ENCODE assay signal across 14 cellular contexts in the genomic region with DNA sequence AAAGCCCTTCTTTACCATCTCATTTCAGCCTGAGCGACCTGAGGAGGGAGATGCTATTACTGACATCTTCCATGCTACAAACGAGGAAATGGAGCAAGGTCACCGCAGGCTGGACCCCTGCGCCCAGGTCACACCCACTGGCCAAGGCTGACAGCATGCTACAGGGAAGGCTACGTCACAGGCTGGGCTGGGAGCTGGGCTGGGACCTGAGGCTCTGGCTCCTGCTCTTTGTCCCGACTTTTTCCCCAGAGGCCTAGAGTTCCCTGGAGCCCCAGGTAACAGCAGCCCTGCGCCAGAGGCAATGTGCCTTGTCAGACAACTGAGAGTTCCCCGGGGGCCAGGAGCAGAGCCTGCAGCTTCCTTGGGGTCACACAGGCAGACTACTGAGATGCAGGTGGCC.
DNase-seq lines count a peak whose midpoint lies in the region; ATAC-seq and TF ChIP-seq lines count a peak whose summit lies in the region.
"Had no signal": no experiment of that assay in that cellular context is flagged by ENCODE, and none has a peak within 500 bp of the region (broad histone marks: within the 10 kb centered on the region; RNA-seq: fewer than 3 reads in every experiment).

No MANE protein-coding gene starts in this region.

- H3K36me3 ChIP-seq in neuronal stem cell (replicated peaks in 1 of 2; ENCODE audit: control insufficient read depth in 2 of 2, insufficient read depth in 2 of 2, low read length in 2 of 2) = no peaks in the 10 kb centered on the region
- H3K36me3 ChIP-seq: BE2C, MG63 had no signal

- H3K4me3 ChIP-seq in neuronal stem cell (ENCODE audit: low read length in 2 of 2) (peak overlapping the region in 1 of 2 donors; percentile 0), lower leg skin (ENCODE audit: low read depth, poor library complexity, severe bottlenecking) (no peak overlapping the region)
- H3K4me3 ChIP-seq: MG63, PC-9 had no signal

- H3K27ac Mint-ChIP-seq in natural killer cell treated with Interleukin-12 subunit alpha and Interleukin-12 subunit beta and Interleukin-15 and Interleukin-18, amount 100 ng/mL, for 72 hours = no peak overlapping the region
- H3K27ac Mint-ChIP-seq in natural killer cell = no peak overlapping the region
- peak overlapping the region; percentile 33 for H3K27ac Mint-ChIP-seq in activated T-helper 17 cell treated with anti-CD3 and anti-CD28 coated beads, Interleukin-2, amount 50 U/mL, for 72 hours
- no peak overlapping the region for H3K27ac Mint-ChIP-seq in T-helper 17 cell

- peaks cover 0 to 5% of the 10 kb centered on the region in 2 donors for H3K9me3 ChIP-seq in neuronal stem cell (replicated peaks in 1 of 2; ENCODE audit: control insufficient read depth in 2 of 2, insufficient read depth in 1 of 2, low read depth in 1 of 2, low read length in 2 of 2)
- no peaks in the 10 kb centered on the region for H3K9me3 ChIP-seq in T-helper 17 cell (ENCODE audit: control insufficient read depth, low read length, poor library complexity, severe bottlenecking)
- H3K9me3 ChIP-seq: BE2C, MG63 had no signal

- peaks cover 6% of the 10 kb centered on the region for H3K79me1 ChIP-seq in neuronal stem cell (ENCODE audit: low read depth, low read length)

- peak overlapping the region; percentile 11 for H2BK15ac ChIP-seq in neuronal stem cell (ENCODE audit: low read length)

- H4K91ac ChIP-seq in neuronal stem cell (ENCODE audit: low read depth, low read length, poor library complexity) = no peak overlapping the region

- H3K18ac ChIP-seq in neuronal stem cell (ENCODE audit: low read length) = no peak overlapping the region

- peaks cover 5 to 7% of the 10 kb centered on the region in 2 donors for H3K4me1 ChIP-seq in neuronal stem cell (ENCODE audit: control insufficient read depth in 2 of 2, insufficient read depth in 1 of 2, low read depth in 1 of 2, low read length in 2 of 2)

- H2BK5ac ChIP-seq in neuronal stem cell (ENCODE audit: low read length) = no peak overlapping the region

- no peaks in the 10 kb centered on the region for H3K27me3 ChIP-seq in neuronal stem cell (ENCODE audit: control insufficient read depth in 3 of 3, insufficient read depth in 3 of 3, low read depth in 1 of 3, low read length in 3 of 3)
- H3K27me3 ChIP-seq: BE2C, MG63 had no signal

- DNase-seq in natural killer cell treated with Interleukin-12 subunit alpha and Interleukin-12 subunit beta and Interleukin-15 and Interleukin-18, amount 100 ng/mL, for 72 hours (ENCODE audit: low spot score) = peak; percentile 37
- DNase-seq in natural killer cell = no peak
- no peak for DNase-seq in neuronal stem cell (ENCODE audit: low spot score)
- no peak for DNase-seq in T-helper 17 cell
- no peak for DNase-seq in 8988T
- no peak for DNase-seq in lower leg skin (ENCODE audit: low spot score in 2 of 2)
- DNase-seq: BE2C, H7, MG63, NCI-H1092 treated with DMSO at 0.1 percent for 48 hours, NCI-H1694 treated with DMSO at 0.1 percent for 48 hours, NCI-H69, PC-9 had no signal

- intact Hi-C loops in natural killer cell (cut with micrococcal nuclease) (no loop called here), lower leg skin (cut with DNase I; ENCODE audit: low total_unique reads) (loop anchor here (10.0 kb wide), 1 partner anchor 111 kb away; no protein-coding TSS in a partner anchor)

- H2BK120ac ChIP-seq in neuronal stem cell (ENCODE audit: low read depth, low read length) = no peak overlapping the region

- peaks cover 35 to 64% of the 10 kb centered on the region in 2 donors for H3K4me1 Mint-ChIP-seq in natural killer cell treated with Interleukin-12 subunit alpha and Interleukin-12 subunit beta and Interleukin-15 and Interleukin-18, amount 100 ng/mL, for 72 hours (ENCODE audit: low read depth in 2 of 2)
- H3K4me1 Mint-ChIP-seq in natural killer cell (peaks cover 70 to 76% of the 10 kb centered on the region in 2 donors), T-helper 17 cell (peaks cover 44% of the 10 kb centered on the region)
- H3K4me1 Mint-ChIP-seq in activated T-helper 17 cell treated with anti-CD3 and anti-CD28 coated beads, Interleukin-2, amount 50 U/mL, for 72 hours = peaks cover 34% of the 10 kb centered on the region

- ATAC-seq in natural killer cell treated with Interleukin-12 subunit alpha and Interleukin-12 subunit beta and Interleukin-15 and Interleukin-18, amount 100 ng/mL, for 72 hours = no peak
- no peak for ATAC-seq in natural killer cell
- ATAC-seq in activated T-helper 17 cell treated with anti-CD3 and anti-CD28 coated beads, Interleukin-2, amount 50 U/mL, for 72 hours (replicated peaks) = no peak
- no peak for ATAC-seq in T-helper 17 cell

- H3K9ac ChIP-seq in neuronal stem cell (ENCODE audit: low read depth, low read length, poor library complexity) = no peak overlapping the region

- H3K14ac ChIP-seq in neuronal stem cell (ENCODE audit: low read length) = no peak overlapping the region

- H2BK12ac ChIP-seq in neuronal stem cell (ENCODE audit: low read length) = no peak overlapping the region

- no peaks in the 10 kb centered on the region for H3K27me3 Mint-ChIP-seq in natural killer cell treated with Interleukin-12 subunit alpha and Interleukin-12 subunit beta and Interleukin-15 and Interleukin-18, amount 100 ng/mL, for 72 hours
- H3K27me3 Mint-ChIP-seq in natural killer cell (ENCODE audit: low read depth in 2 of 2) = no peaks in the 10 kb centered on the region
- H3K27me3 Mint-ChIP-seq in activated T-helper 17 cell treated with anti-CD3 and anti-CD28 coated beads, Interleukin-2, amount 50 U/mL, for 72 hours = no peaks in the 10 kb centered on the region
- no peaks in the 10 kb centered on the region for H3K27me3 Mint-ChIP-seq in T-helper 17 cell

- H4K8ac ChIP-seq in neuronal stem cell (ENCODE audit: low read depth, low read length) = no peak overlapping the region

- no peak overlapping the region for H3K23ac ChIP-seq in neuronal stem cell (ENCODE audit: low read depth, low read length, poor library complexity)

- WGBS in neuronal stem cell (ENCODE audit: extremely low coverage in 2 of 2, insufficient read length in 2 of 2, insufficient replicate concordance in 1 of 2), 2 donors = no CpG with 5 or more reads among the region's 8 CpGs
- WGBS in lower leg skin, 2 donors = 80 to 92% methylated on average over 8 of the region's 8 CpGs

- no peak overlapping the region for H3K4me2 ChIP-seq in neuronal stem cell (ENCODE audit: insufficient read depth, low read length, poor library complexity, severe bottlenecking)
- H3K4me2 ChIP-seq: PC-9 had no signal

- no peaks in the 10 kb centered on the region for H3K36me3 Mint-ChIP-seq in natural killer cell treated with Interleukin-12 subunit alpha and Interleukin-12 subunit beta and Interleukin-15 and Interleukin-18, amount 100 ng/mL, for 72 hours
- no peaks in the 10 kb centered on the region for H3K36me3 Mint-ChIP-seq in natural killer cell
- H3K36me3 Mint-ChIP-seq in activated T-helper 17 cell treated with anti-CD3 and anti-CD28 coated beads, Interleukin-2, amount 50 U/mL, for 72 hours (ENCODE audit: low read depth) = peaks cover 10% of the 10 kb centered on the region
- no peaks in the 10 kb centered on the region for H3K36me3 Mint-ChIP-seq in T-helper 17 cell (ENCODE audit: low read depth)

- H3K4ac ChIP-seq in neuronal stem cell (ENCODE audit: low read length) = no peak overlapping the region

- no peak for TF ChIP-seq CTCF in natural killer cell (IDR thresholded peaks at IDR 0.05)
- no peak for TF ChIP-seq CTCF in lower leg skin (IDR thresholded peaks at IDR 0.05)

- no peaks in the 10 kb centered on the region for H3K9me3 Mint-ChIP-seq in natural killer cell treated with Interleukin-12 subunit alpha and Interleukin-12 subunit beta and Interleukin-15 and Interleukin-18, amount 100 ng/mL, for 72 hours
- H3K9me3 Mint-ChIP-seq in natural killer cell = no peaks in the 10 kb centered on the region
- H3K9me3 Mint-ChIP-seq in activated T-helper 17 cell treated with anti-CD3 and anti-CD28 coated beads, Interleukin-2, amount 50 U/mL, for 72 hours = no peaks in the 10 kb centered on the region

- no peak overlapping the region for H3K4me3 Mint-ChIP-seq in natural killer cell treated with Interleukin-12 subunit alpha and Interleukin-12 subunit beta and Interleukin-15 and Interleukin-18, amount 100 ng/mL, for 72 hours
- H3K4me3 Mint-ChIP-seq in natural killer cell (no peak overlapping the region), T-helper 17 cell (no peak overlapping the region)
- H3K4me3 Mint-ChIP-seq in activated T-helper 17 cell treated with anti-CD3 and anti-CD28 coated beads, Interleukin-2, amount 50 U/mL, for 72 hours = no peak overlapping the region

- H3K27ac ChIP-seq in neuronal stem cell (replicated peaks; ENCODE audit: low read length) = no peak overlapping the region
- H3K27ac ChIP-seq: PC-9 had no signal

- peak overlapping the region; percentile 51 for H2AK5ac ChIP-seq in neuronal stem cell (ENCODE audit: low read depth, low read length)

- TF ChIP-seq POLR2A in lower leg skin (IDR thresholded peaks at IDR 0.05) = no peak

- no peak overlapping the region for H2AFZ ChIP-seq in neuronal stem cell (ENCODE audit: low read length)
- H2AFZ ChIP-seq: PC-9 had no signal
